Comparison of ENCODE assay signal across 8 cellular contexts in genomic region chr1:100267284-100267683, GRCh38. TPM values are rescaled to one million over a fixed set of nuclear protein-coding genes. Genes with fewer than 3 reads are reported as not detected.
A peak's percentile ranks its signal among the peaks of the same experiment; 100 is the strongest.
DNase-seq lines count a peak whose midpoint lies in the region; ATAC-seq and TF ChIP-seq lines count a peak whose summit lies in the region.

No MANE protein-coding gene starts in this region.

- intact Hi-C loops in left cardiac atrium (cut with DNase I) = loop anchor here in 1 of 2 donors (5.0 to 10.0 kb wide), 2 partner anchors 85 to 112 kb away; partner anchors contain the start of gene CDC14A
- intact Hi-C loops in left colon (cut with DNase I, micrococcal nuclease) = loop anchor here in 1 of 2 donors (10.0 kb wide), 1 partner anchor 132 kb away; the partner anchor contains the start of genes SASS6 and TRMT13

- in situ Hi-C loops in brain microvascular endothelial cell (cut with HindIII; ENCODE audit: low pct_ligation_motif_present, low sequenced_read_pairs) = no loop called here

- no peak overlapping the region for H3K27ac ChIP-seq in right atrium auricular region
- H3K27ac ChIP-seq in brain microvascular endothelial cell = no peak overlapping the region

- H3K27ac Mint-ChIP-seq in mesothelial cell of epicardium = peak overlapping the region; percentile 98

- peaks cover 20% of the 10 kb centered on the region for H3K4me1 Mint-ChIP-seq in mesothelial cell of epicardium

- peak overlapping the region; percentile 98 for H3K4me3 Mint-ChIP-seq in mesothelial cell of epicardium

- TF ChIP-seq CTCF in right atrium auricular region (IDR thresholded peaks at IDR 0.05) (no peak), brain microvascular endothelial cell (IDR thresholded peaks at IDR 0.05; ENCODE audit: low read depth, low read length, missing control alignments) (no peak), mesothelial cell of epicardium (IDR thresholded peaks at IDR 0.05; ENCODE audit: unreplicated experiment) (no peak)

- ATAC-seq in left cardiac atrium (no peak), HG02610 (IDR thresholded peaks at IDR 0.05; ENCODE audit: unreplicated experiment) (no peak), left colon (no peak)

- no peaks in the 10 kb centered on the region for H3K27me3 ChIP-seq in right atrium auricular region
- no peaks in the 10 kb centered on the region for H3K27me3 ChIP-seq in brain microvascular endothelial cell (replicated peaks)

- peaks cover 27% of the 10 kb centered on the region for H3K9me3 Mint-ChIP-seq in mesothelial cell of epicardium

- no peaks in the 10 kb centered on the region for H3K27me3 Mint-ChIP-seq in mesothelial cell of epicardium (ENCODE audit: low read depth)

- H3K4me3 ChIP-seq in right atrium auricular region (peak overlapping the region; percentile 85 to 89), brain microvascular endothelial cell (ENCODE audit: low read depth, low read length) (peak overlapping the region; percentile 95)

- peaks cover 40% of the 10 kb centered on the region for H3K36me3 Mint-ChIP-seq in mesothelial cell of epicardium

- DNase-seq in right atrium auricular region (ENCODE audit: low spot score) = no peak
- DNase-seq in left cardiac atrium = no peak
- no peak for DNase-seq in brain microvascular endothelial cell
- no peak for DNase-seq in mesothelial cell of epicardium (ENCODE audit: low spot score in 2 of 2, unreplicated experiment in 2 of 2)
- DNase-seq in cerebellar cortex (ENCODE audit: low spot score) = no peak
- no peak for DNase-seq in HCEC 1CT
- no peak for DNase-seq in left colon

- H3K9me3 ChIP-seq in right atrium auricular region = no peaks in the 10 kb centered on the region

- peaks cover 38% of the 10 kb centered on the region for H3K36me3 ChIP-seq in right atrium auricular region
- H3K36me3 ChIP-seq in brain microvascular endothelial cell (replicated peaks) = peaks cover 31% of the 10 kb centered on the region

- H3K4me1 ChIP-seq in right atrium auricular region = peaks cover 0 to 19% of the 10 kb centered on the region in 2 donors

RNA-seq across cellular contexts. Expression of gene RTCA, which starts 1.3 kb away (rescaled TPM):
- 10 to 100 TPM; 20.2 to 30.7 TPM for total RNA-seq in right atrium auricular region
- total RNA-seq in left cardiac atrium = 10 to 100 TPM; 30.3 to 31.8 TPM
- total RNA-seq in mesothelial cell of epicardium = 32.6 to 34.3 TPM (median 33.7 TPM) in 3 replicates
- total RNA-seq in left colon = 10 to 100 TPM; 37.1 to 40.5 TPM

RNA-seq across cellular contexts. Expression of gene DBT, which starts 17.6 kb away (rescaled TPM):
- total RNA-seq in right atrium auricular region (10 to 100 TPM in 1 of 2 donors, 1 to 10 TPM in 1; 6.2 to 14.0 TPM), left cardiac atrium (10 to 100 TPM; 16.7 to 22.4 TPM), mesothelial cell of epicardium (16.1 to 18.0 TPM (median 17.1 TPM) in 3 replicates), left colon (10 to 100 TPM; 13.8 to 14.5 TPM)
